ENCODE assay signal across 22 cellular contexts in genomic region chr6:170421921-170422320, GRCh38.
"Had no signal": no experiment of that assay in that cellular context is flagged by ENCODE, and none has a peak within 500 bp of the region (broad histone marks: within the 10 kb centered on the region; RNA-seq: fewer than 3 reads in every experiment).

No MANE protein-coding gene starts in this region.

- H3K4me1 Mint-ChIP-seq: memory B cell, nephron had no signal

- H2AFZ ChIP-seq: neural progenitor cell had no signal

- H3K36me3 Mint-ChIP-seq: mesothelial cell of epicardium; naive thymus-derived CD4-positive, alpha-beta T cell; stimulated activated naive B cell treated with anti-CD40 and anti-IgM and Interleukin-4, amounts not matched to agents 10 μg/mL and 1 μg/mL and 100 μg/mL, for 72 hours had no signal

- H3K27me3 ChIP-seq: ovary, right lobe of liver, uterus had no signal

- H3K4me3 Mint-ChIP-seq: memory B cell; mesothelial cell of epicardium; naive thymus-derived CD4-positive, alpha-beta T cell; nephron; neural progenitor cell; stimulated activated naive B cell treated with anti-CD40 and anti-IgM and Interleukin-4, amounts not matched to agents 10 μg/mL and 1 μg/mL and 100 μg/mL, for 72 hours; stimulated activated naive CD8-positive, alpha-beta T cell treated with anti-CD3 and anti-CD28 coated beads, Interleukin-15, Interleukin-2, amounts not matched to agents 100 ng/mL and 50 ng/mL, for 24 hours had no signal

- H3K27ac Mint-ChIP-seq: memory B cell; mesothelial cell of epicardium; naive thymus-derived CD4-positive, alpha-beta T cell; nephron; neural progenitor cell; progenitor cell of endocrine pancreas; stimulated activated naive B cell treated with anti-CD40 and anti-IgM and Interleukin-4, amounts not matched to agents 10 μg/mL and 1 μg/mL and 100 μg/mL, for 72 hours; stimulated activated naive CD8-positive, alpha-beta T cell treated with anti-CD3 and anti-CD28 coated beads, Interleukin-15, Interleukin-2, amounts not matched to agents 100 ng/mL and 50 ng/mL, for 24 hours had no signal

- H3K9me3 Mint-ChIP-seq: memory B cell; mesothelial cell of epicardium; nephron; stimulated activated naive CD8-positive, alpha-beta T cell treated with anti-CD3 and anti-CD28 coated beads, Interleukin-15, Interleukin-2, amounts not matched to agents 100 ng/mL and 50 ng/mL, for 24 hours had no signal

- H3K9me3 ChIP-seq: ovary, right lobe of liver, thoracic aorta, upper lobe of right lung, uterus had no signal

- H3K4me3 ChIP-seq: coronary artery, lung, neural progenitor cell, ovary, right lobe of liver, thoracic aorta, tibial nerve, upper lobe of right lung, uterus had no signal

- H3K9ac ChIP-seq: neural progenitor cell had no signal

- H3K36me3 ChIP-seq: neural progenitor cell, ovary, right lobe of liver, thoracic aorta, tibial nerve, upper lobe of right lung, uterus had no signal

- H3K4me2 ChIP-seq: neural progenitor cell had no signal

- ATAC-seq: naive thymus-derived CD4-positive, alpha-beta T cell; right lobe of liver; stimulated activated naive B cell treated with anti-CD40 and anti-IgM and Interleukin-4, amounts not matched to agents 10 μg/mL and 1 μg/mL and 100 μg/mL, for 72 hours; upper lobe of right lung had no signal

- H3K27ac ChIP-seq: coronary artery, neural progenitor cell, ovary, right lobe of liver, thoracic aorta, tibial nerve, upper lobe of right lung, uterus had no signal

- DNase-seq: dermis blood vessel endothelial cell; effector memory CD4-positive, alpha-beta T cell; erythroblast; naive thymus-derived CD4-positive, alpha-beta T cell; ovary; right lobe of liver; small intestine; stimulated activated CD4-positive, alpha-beta T cell treated with anti-CD3 and anti-CD28 coated beads, Interleukin-15, amount 100 ng/mL, for 24 hours; stimulated activated CD4-positive, alpha-beta T cell treated with anti-CD3 and anti-CD28 coated beads, Interleukin-2, amount 100 ng/mL, for 48 hours; stimulated activated naive B cell treated with anti-CD40 and anti-IgM and Interleukin-4, amounts not matched to agents 10 μg/mL and 1 μg/mL and 100 μg/mL, for 72 hours; upper lobe of right lung; uterus had no signal

- H3K4me1 ChIP-seq: neural progenitor cell, right lobe of liver, tibial nerve, upper lobe of right lung, uterus had no signal
